In genomic region chr11:250274-250673, GRCh38 we compare ENCODE assay signal across 1 cellular context.
TF ChIP-seq lines count a peak whose summit lies in the region.

No MANE protein-coding gene starts in this region.

TF ChIP-seq in WTC11, 78 proteins besides CTCF, POLR2A, EP300 and RAD21:
- TF ChIP-seq NFATC4 (CRISPR knock-in tag; IDR thresholded peaks at IDR 0.05), result no peak
- no peak for TF ChIP-seq FOXP1 (CRISPR knock-in tag; IDR thresholded peaks at IDR 0.05; ENCODE audit: borderline replicate concordance)
- TF ChIP-seq NR2C2 (CRISPR knock-in tag; IDR thresholded peaks at IDR 0.05), result no peak
- no peak for TF ChIP-seq GABPB1 (CRISPR knock-in tag; IDR thresholded peaks at IDR 0.05)
- no peak for TF ChIP-seq RORB (CRISPR knock-in tag; IDR thresholded peaks at IDR 0.05)
- TF ChIP-seq ZMAT4 (CRISPR knock-in tag; IDR thresholded peaks at IDR 0.05), result no peak
- TF ChIP-seq SP1 (CRISPR knock-in tag; conservative IDR thresholded peaks at IDR 0.05), result no peak
- no peak for TF ChIP-seq CDX4 (CRISPR knock-in tag; IDR thresholded peaks at IDR 0.05; ENCODE audit: borderline replicate concordance)
